Comparison of ENCODE assay signal across 8 cellular contexts in genomic region chr14:52313493-52313881, GRCh38. TPM values are rescaled to one million over a fixed set of nuclear protein-coding genes. Genes with fewer than 3 reads are reported as not detected.
A peak's percentile ranks its signal among the peaks of the same experiment; 100 is the strongest.
DNase-seq lines count a peak whose midpoint lies in the region; ATAC-seq, FAIRE-seq and TF ChIP-seq lines count a peak whose summit lies in the region.

No MANE protein-coding gene starts in this region.

- no peak overlapping the region for H2BK5ac ChIP-seq in H9 (ENCODE audit: insufficient read length, low read length)

- TF ChIP-seq EP300 in sigmoid colon (IDR thresholded peaks at IDR 0.05) = no peak

- intact Hi-C loops in sigmoid colon (cut with DNase I) = loop anchor here (5.0 kb wide), 1 partner anchor 39 kb away; no protein-coding TSS in a partner anchor

- no peak overlapping the region for H2AFZ ChIP-seq in H9 (ENCODE audit: low read length)

- H3K27ac Mint-ChIP-seq in H9 (no peak overlapping the region; a peak in 1 of 7 replicates), T-helper 17 cell (peak overlapping the region; percentile 99)

- H3K36me3 Mint-ChIP-seq in H9 (ENCODE audit: insufficient read depth in 1 of 3, low read depth in 3 of 3) (peaks cover 0 to 5% (median 0%) of the 10 kb centered on the region in 3 experiments; a peak in 3 of 7 replicates), T-helper 17 cell (ENCODE audit: low read depth) (peaks cover 27% of the 10 kb centered on the region)

- H3K79me2 ChIP-seq in H9 (ENCODE audit: insufficient read depth, low read length) = no peaks in the 10 kb centered on the region

- H2BK120ac ChIP-seq in H9 (ENCODE audit: low read depth, low read length, poor library complexity, severe bottlenecking) = no peak overlapping the region

- peaks cover 12% of the 10 kb centered on the region for H3K23me2 ChIP-seq in H9 (ENCODE audit: insufficient read length, low read depth, low read length, poor library complexity, severe bottlenecking)

- no peak overlapping the region for H3K23ac ChIP-seq in H9 (ENCODE audit: insufficient read length, low read depth, low read length)

- H3K4me3 ChIP-seq in fibroblast of villous mesenchyme (ENCODE audit: low read depth, low read length) (peak overlapping the region; percentile 95), sigmoid colon (peak overlapping the region; percentile 28 to 54 (median 48))

- no peak for DNase-seq in H9
- DNase-seq in T-helper 17 cell = no peak
- peak; percentile 57 for DNase-seq in fibroblast of villous mesenchyme (ENCODE audit: low read depth)
- DNase-seq in sigmoid colon = no peak
- no peak for DNase-seq in NK-92 treated with Interleukin-12 subunit alpha and Interleukin-12 subunit beta, amount 100 ng/mL, for 24 hours (lab: John Stamatoyannopoulos, UW)
- no peak for DNase-seq in caudate nucleus (lab: John Stamatoyannopoulos, UW)
- DNase-seq in H54 (ENCODE audit: insufficient read length, low spot score) = no peak

- H3K56ac ChIP-seq in H9 (ENCODE audit: insufficient read length, low read depth, low read length) = no peak overlapping the region

- H2BK20ac ChIP-seq in H9 (ENCODE audit: low read depth, low read length, poor library complexity, severe bottlenecking) = no peak overlapping the region

- FAIRE-seq in H54 (lab: Jason Lieb, UNC) = no peak

- TF ChIP-seq POLR2A in sigmoid colon (IDR thresholded peaks at IDR 0.05) (no peak), H54 (IDR thresholded peaks at IDR 0.05; ENCODE audit: low read depth, low read length) (no peak)

- H3K4me2 ChIP-seq in H9 (ENCODE audit: insufficient read depth, insufficient read length, low read length) = peak overlapping the region; percentile 86

- no peak overlapping the region for H3K9ac ChIP-seq in H9 (ENCODE audit: extremely low read depth, insufficient read length, low read length)

- no peak overlapping the region for H4K8ac ChIP-seq in H9 (replicated peaks; ENCODE audit: insufficient read length, low read depth, low read length)

- no peaks in the 10 kb centered on the region for H4K20me1 ChIP-seq in H9 (ENCODE audit: control insufficient read depth, insufficient read depth, insufficient read length)

- H3T11ph ChIP-seq in H9 (ENCODE audit: low read length) = no peak overlapping the region

- H3K4ac ChIP-seq in H9 (ENCODE audit: low read depth, low read length) = no peak overlapping the region

- H2AK5ac ChIP-seq in H9 (ENCODE audit: insufficient read length, low read length) = no peak overlapping the region

- WGBS in H9 (ENCODE audit: extremely low coverage, insufficient read length, low lambda C conversion rate) = no CpG with 5 or more reads among the region's 10 CpGs
- WGBS in sigmoid colon, 2 donors = 9 to 25% methylated on average over 10 of the region's 10 CpGs

- H3K27me3 ChIP-seq in H9 (ENCODE audit: insufficient read depth, low read length) (peaks cover 37% of the 10 kb centered on the region; the same call in 1 of the 2 replicates), sigmoid colon (peaks cover 0 to 33% (median 15%) of the 10 kb centered on the region in 3 donors)

- H3K36me3 ChIP-seq in sigmoid colon = no peaks in the 10 kb centered on the region

- H2BK12ac ChIP-seq in H9 (ENCODE audit: insufficient read length, low read depth, low read length) = no peak overlapping the region

- H4K5ac ChIP-seq in H9 (ENCODE audit: insufficient read length, low read depth, low read length) = no peak overlapping the region

- H3K4me3 Mint-ChIP-seq in H9 (peak overlapping the region; percentile 77 to 98), T-helper 17 cell (peak overlapping the region; percentile 100)

- no peaks in the 10 kb centered on the region for H3K9me3 Mint-ChIP-seq in H9

- H3K79me1 ChIP-seq in H9 (ENCODE audit: insufficient read depth, low read depth, low read length, poor library complexity, severe bottlenecking) = no peaks in the 10 kb centered on the region

- TF ChIP-seq CTCF in H9 (conservative IDR thresholded peaks at IDR 0.05) (no peak), fibroblast of villous mesenchyme (IDR thresholded peaks at IDR 0.05; ENCODE audit: insufficient read depth, low read depth, low read length) (no peak), sigmoid colon (IDR thresholded peaks at IDR 0.05) (no peak)

- H3K4me1 Mint-ChIP-seq in H9 (peaks cover 23 to 30% of the 10 kb centered on the region in 2 experiments), T-helper 17 cell (peaks cover 67% of the 10 kb centered on the region)

- no peak overlapping the region for H2BK15ac ChIP-seq in H9 (ENCODE audit: low read depth, low read length)

- H3K27ac ChIP-seq in H9 (ENCODE audit: insufficient read length, low read depth, low read length) (no peak overlapping the region), sigmoid colon (peak overlapping the region in 3 of 4 donors; percentile 25 to 79 (median 57)), caudate nucleus (ENCODE audit: low read depth, low read length) (no peak overlapping the region)

- H3K27me3 Mint-ChIP-seq in H9 (ENCODE audit: low read depth) (peaks cover 79% of the 10 kb centered on the region), T-helper 17 cell (peaks cover 7% of the 10 kb centered on the region)

- no peak overlapping the region for H4K91ac ChIP-seq in H9 (ENCODE audit: insufficient read length, low read depth, low read length)

- H3K4me1 ChIP-seq in H9 (ENCODE audit: insufficient read depth, low read length) (0 out of 2 replicates have a peak, but pooled peaks cover 2% of the 10 kb centered on the region), sigmoid colon (peaks cover 0 to 25% (median 19%) of the 10 kb centered on the region in 4 donors)

- no peak overlapping the region for H3K18ac ChIP-seq in H9 (ENCODE audit: insufficient read length, low read depth, low read length)

- no peak for ATAC-seq in T-helper 17 cell
- no peak for ATAC-seq in GM21723 (IDR thresholded peaks at IDR 0.05; ENCODE audit: unreplicated experiment)

- H3K14ac ChIP-seq in H9 (ENCODE audit: insufficient read depth, low read length) = no peak overlapping the region

- no peaks in the 10 kb centered on the region for H3K9me3 ChIP-seq in H9 (ENCODE audit: control insufficient read depth, low read depth, low read length)
- H3K9me3 ChIP-seq in T-helper 17 cell (ENCODE audit: control insufficient read depth, low read length, poor library complexity, severe bottlenecking) = no peaks in the 10 kb centered on the region
- no peaks in the 10 kb centered on the region for H3K9me3 ChIP-seq in sigmoid colon

RNA-seq across cellular contexts. Expression of gene PTGER2, which starts 0.6 kb away (rescaled TPM):
- total RNA-seq in H9 (2021) (0.68 and 1.0 TPM in 2 replicates), T-helper 17 cell (10 to 100 TPM; 40.5 to 52.1 TPM), fibroblast of villous mesenchyme (1.3 and 5.2 TPM in 2 replicates), sigmoid colon (1 to 10 TPM in 3 of 4 donors, under 1 TPM in 1; 0.55 to 2.5 (median 1.3) TPM)
- 1 to 10 TPM; 3.0 to 3.9 (median 3.0) TPM for polyA plus RNA-seq in sigmoid colon

RNA-seq across cellular contexts. Expression of gene PTGDR, which starts 46.0 kb away (rescaled TPM):
- total RNA-seq in H9 (2021) = not detected in 2 replicates
- 1 to 10 TPM; 2.5 to 3.7 TPM for total RNA-seq in T-helper 17 cell
- 0.32 TPM in 1 of 2 replicates, not detected in the other for total RNA-seq in fibroblast of villous mesenchyme
- total RNA-seq in sigmoid colon = under 1 TPM in 3 of 4 donors, not detected in 1; 0.28 to 0.71 (median 0.66) TPM
- polyA plus RNA-seq in sigmoid colon = 1 to 10 TPM; 1.2 to 8.2 (median 3.0) TPM

Comparison
In these comparisons a context has a peak if more than half of its experiments do, and no peak if none do; other contexts are left out.
1. H3K27ac ChIP-seq: peak in sigmoid colon (3 of 4); none in H9 (single experiment) and caudate nucleus (single experiment).